17 cellular contexts compared by ENCODE assay signal in the genomic region with DNA sequence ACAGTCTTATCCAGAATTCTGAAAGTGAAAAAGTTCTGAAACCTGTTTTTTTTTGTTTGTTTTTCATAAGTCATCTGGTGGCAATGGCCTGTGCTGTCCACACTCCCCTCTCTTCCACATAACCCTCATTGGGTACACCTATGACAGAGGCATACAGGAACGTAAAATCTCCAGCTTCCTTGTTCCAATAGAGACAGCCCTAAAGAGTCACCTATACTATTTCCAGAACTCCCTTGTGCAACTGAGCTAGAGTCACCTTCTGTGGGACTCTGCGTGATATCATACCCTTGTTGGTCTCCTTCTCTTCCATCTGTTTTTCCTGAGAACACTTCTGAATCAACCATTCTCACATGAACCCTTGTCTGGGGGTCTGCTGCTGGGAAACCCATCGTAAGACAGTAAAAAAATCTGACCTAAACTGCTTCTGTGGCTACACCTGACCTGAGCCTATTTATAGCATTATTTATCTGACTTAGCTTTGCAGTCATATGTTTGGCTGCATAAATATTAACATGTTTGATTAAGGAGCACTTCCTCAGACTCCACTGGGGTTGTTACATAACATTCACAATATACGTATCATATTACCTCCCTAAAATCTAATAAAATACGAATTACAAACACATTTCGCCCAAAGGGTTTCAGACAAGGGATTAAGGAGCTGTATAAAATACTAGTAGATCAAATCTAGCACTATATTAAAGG.
DNase-seq lines count a peak whose midpoint lies in the region; ATAC-seq and TF ChIP-seq lines count a peak whose summit lies in the region.
"Had no signal": no experiment of that assay in that cellular context is flagged by ENCODE, and none has a peak within 500 bp of the region (broad histone marks: within the 10 kb centered on the region; RNA-seq: fewer than 3 reads in every experiment).

No MANE protein-coding gene starts in this region.

- H3K4me1 ChIP-seq in Karpas-422 (ENCODE audit: low read length), result peaks cover 53% of the 10 kb centered on the region
- peaks cover 15% of the 10 kb centered on the region for H3K4me1 ChIP-seq in parathyroid adenoma

- no peaks in the 10 kb centered on the region for H3K9me2 ChIP-seq in Karpas-422 (replicated peaks; ENCODE audit: insufficient read depth, low read length)

- DNase-seq in Karpas-422, result no peak
- DNase-seq in activated naive CD4-positive, alpha-beta T cell treated with anti-CD3 and anti-CD28 coated beads, Interleukin-2, amount 10 ng/mL, durations not matched to agents 7 days and 5 days, result no peak
- DNase-seq: CD4-positive, CD25-positive, alpha-beta regulatory T cell; CD8-positive, alpha-beta memory T cell; COR-L47; DMS 273 treated with DMSO at 0.1 percent for 48 hours; GF-D8; HCEC 1CT had no signal

- no peaks in the 10 kb centered on the region for H3K9me3 ChIP-seq in Karpas-422 (ENCODE audit: low read length)
- no peaks in the 10 kb centered on the region for H3K9me3 ChIP-seq in parathyroid adenoma (ENCODE audit: control insufficient read depth, low read length)
- H3K9me3 ChIP-seq: BLaER1 treated with 17β-estradiol and CSF1 and Interleukin-3, amounts not matched to agents 10 nM and 100 nM had no signal

- no peaks in the 10 kb centered on the region for H4K20me1 ChIP-seq in Karpas-422 (ENCODE audit: insufficient read depth, low read depth, low read length)
- H4K20me1 ChIP-seq: BLaER1 treated with 17β-estradiol and CSF1 and Interleukin-3, amounts not matched to agents 10 nM and 100 nM had no signal

- no peak overlapping the region for H3K4me3 ChIP-seq in Karpas-422 (ENCODE audit: low read length)
- H3K4me3 ChIP-seq in parathyroid adenoma (ENCODE audit: low read depth, low read length), result no peak overlapping the region
- H3K4me3 ChIP-seq: BLaER1 treated with 17β-estradiol and CSF1 and Interleukin-3, amounts not matched to agents 10 nM and 100 nM; GM23338 had no signal

- H3K36me3 ChIP-seq in Karpas-422 (ENCODE audit: insufficient read depth, low read length) (no peaks in the 10 kb centered on the region), parathyroid adenoma (ENCODE audit: control insufficient read depth, insufficient read depth, low read length) (no peaks in the 10 kb centered on the region)
- H3K36me3 ChIP-seq: BLaER1 treated with 17β-estradiol and CSF1 and Interleukin-3, amounts not matched to agents 10 nM and 100 nM had no signal

- CTCF ChIA-PET in activated naive CD4-positive, alpha-beta T cell treated with anti-CD3 and anti-CD28 coated beads, Interleukin-2, amount 10 ng/mL, durations not matched to agents 7 days and 5 days (lab: Charles Lee), result no interaction called here

- no peaks in the 10 kb centered on the region for H3K27me3 ChIP-seq in Karpas-422 (ENCODE audit: low read length)
- no peaks in the 10 kb centered on the region for H3K27me3 ChIP-seq in parathyroid adenoma (ENCODE audit: control insufficient read depth, insufficient read depth, low read length)
- H3K27me3 ChIP-seq: BLaER1 treated with 17β-estradiol and CSF1 and Interleukin-3, amounts not matched to agents 10 nM and 100 nM had no signal

- H3K4me1 Mint-ChIP-seq in activated naive CD4-positive, alpha-beta T cell treated with anti-CD3 and anti-CD28 coated beads, Interleukin-2, amount 10 ng/mL, durations not matched to agents 7 days and 5 days, result no peaks in the 10 kb centered on the region
- H3K4me1 Mint-ChIP-seq: B cell; CD4-positive, CD25-positive, alpha-beta regulatory T cell; CD8-positive, alpha-beta memory T cell; GM23338 had no signal

- TF ChIP-seq CTCF in C4-2B (conservative IDR thresholded peaks at IDR 0.05) (no peak), VCaP (conservative IDR thresholded peaks at IDR 0.05) (no peak), parathyroid adenoma (IDR thresholded peaks at IDR 0.05) (no peak)

- H3K9me3 Mint-ChIP-seq in activated naive CD4-positive, alpha-beta T cell treated with anti-CD3 and anti-CD28 coated beads, Interleukin-2, amount 10 ng/mL, durations not matched to agents 7 days and 5 days, result peaks cover 2% of the 10 kb centered on the region

- H3K4me2 ChIP-seq in Karpas-422 (ENCODE audit: low read depth, low read length, poor library complexity, severe bottlenecking) (peak overlapping the region; percentile 17), parathyroid adenoma (ENCODE audit: low read length) (no peak overlapping the region)
- H3K4me2 ChIP-seq: BLaER1 treated with 17β-estradiol and CSF1 and Interleukin-3, amounts not matched to agents 10 nM and 100 nM; GM23338 had no signal

- H3K36me3 Mint-ChIP-seq in activated naive CD4-positive, alpha-beta T cell treated with anti-CD3 and anti-CD28 coated beads, Interleukin-2, amount 10 ng/mL, durations not matched to agents 7 days and 5 days, result no peaks in the 10 kb centered on the region
- H3K36me3 Mint-ChIP-seq: CD4-positive, CD25-positive, alpha-beta regulatory T cell; CD8-positive, alpha-beta memory T cell; IgD-negative memory B cell had no signal

- H2AFZ ChIP-seq in Karpas-422 (ENCODE audit: low read length) (no peak overlapping the region), parathyroid adenoma (peak overlapping the region; percentile 17)
- H2AFZ ChIP-seq: GM23338 had no signal

- no peak for ATAC-seq in HG03196 (IDR thresholded peaks at IDR 0.05; ENCODE audit: unreplicated experiment)
- ATAC-seq: GM23338, HepG2 had no signal

- H3K4me3 Mint-ChIP-seq in activated naive CD4-positive, alpha-beta T cell treated with anti-CD3 and anti-CD28 coated beads, Interleukin-2, amount 10 ng/mL, durations not matched to agents 7 days and 5 days, result no peak overlapping the region
- H3K4me3 Mint-ChIP-seq: B cell; CD4-positive, CD25-positive, alpha-beta regulatory T cell; CD8-positive, alpha-beta memory T cell; GM23338; IgD-negative memory B cell had no signal

- H3K27ac Mint-ChIP-seq in activated naive CD4-positive, alpha-beta T cell treated with anti-CD3 and anti-CD28 coated beads, Interleukin-2, amount 10 ng/mL, durations not matched to agents 7 days and 5 days, result no peak overlapping the region
- H3K27ac Mint-ChIP-seq: B cell; CD4-positive, CD25-positive, alpha-beta regulatory T cell; CD8-positive, alpha-beta memory T cell; GM23338; IgD-negative memory B cell had no signal

- H3K27me3 Mint-ChIP-seq in activated naive CD4-positive, alpha-beta T cell treated with anti-CD3 and anti-CD28 coated beads, Interleukin-2, amount 10 ng/mL, durations not matched to agents 7 days and 5 days, result no peaks in the 10 kb centered on the region
- H3K27me3 Mint-ChIP-seq: B cell; CD4-positive, CD25-positive, alpha-beta regulatory T cell; IgD-negative memory B cell had no signal

- H3K79me2 ChIP-seq in Karpas-422 (ENCODE audit: low read length) (no peaks in the 10 kb centered on the region), parathyroid adenoma (peaks cover 16% of the 10 kb centered on the region)

- 0 out of 2 replicates have a peak overlapping the region, but pooled peaks have one; percentile 3 for H3K9ac ChIP-seq in Karpas-422 (ENCODE audit: low read length)
- no peak overlapping the region for H3K9ac ChIP-seq in parathyroid adenoma
- H3K9ac ChIP-seq: BLaER1 treated with 17β-estradiol and CSF1 and Interleukin-3, amounts not matched to agents 10 nM and 100 nM had no signal

- H3K27ac ChIP-seq in C4-2B, result peak overlapping the region; percentile 28; the same call in 1 of the 2 replicates
- H3K27ac ChIP-seq in Karpas-422 (ENCODE audit: low read length), result peak overlapping the region; percentile 53
- peak overlapping the region; percentile 90 for H3K27ac ChIP-seq in VCaP
- H3K27ac ChIP-seq in parathyroid adenoma, result peak overlapping the region; percentile 7
- H3K27ac ChIP-seq: BLaER1 treated with 17β-estradiol and CSF1 and Interleukin-3, amounts not matched to agents 10 nM and 100 nM had no signal

Comparison
In these comparisons a context has a peak if more than half of its experiments do, and no peak if none do; other contexts are left out.
1. H3K27ac ChIP-seq: peak in every context shown above with its lines; median percentile 90 in VCaP; 53 in Karpas-422; 28 in C4-2B; 7 in parathyroid adenoma.